In the genomic region with DNA sequence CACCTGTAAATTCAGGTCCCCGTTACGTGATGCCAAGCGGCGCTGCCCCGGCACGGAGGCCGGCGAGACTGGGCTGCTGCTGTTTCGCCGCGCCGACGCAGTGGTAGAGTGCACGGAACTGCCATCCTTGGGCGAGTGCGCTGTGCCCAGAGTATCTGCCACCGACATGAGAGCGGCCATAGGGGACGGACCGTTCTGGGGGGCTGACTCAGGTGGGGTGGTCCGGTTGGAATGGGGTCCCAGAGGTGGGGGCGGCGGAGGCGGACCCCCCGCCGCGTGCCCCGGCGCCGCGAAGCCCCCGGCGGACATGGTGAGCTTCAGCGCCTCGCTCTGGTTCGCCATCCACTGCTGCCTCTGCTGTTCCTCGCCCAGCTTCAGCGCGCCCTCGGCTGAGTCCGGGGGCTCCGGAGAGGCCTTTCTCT, we compare ENCODE assay signal across 8 cellular contexts. TPM values are rescaled to one million over a fixed set of nuclear protein-coding genes. Genes with fewer than 3 reads are reported as not detected.
DNase-seq lines count a peak whose midpoint lies in the region; ATAC-seq lines count a peak whose summit lies in the region.

No MANE protein-coding gene starts in this region.

- H3K27me3 Mint-ChIP-seq in activated naive CD8-positive, alpha-beta T cell treated with anti-CD3 and anti-CD28 coated beads, Interleukin-2, amount 10 ng/mL, durations not matched to agents 7 days and 5 days, result no peaks in the 10 kb centered on the region

- H3K27me3 ChIP-seq in iPS-20b (ENCODE audit: insufficient read depth, low read length) (peaks cover 6% of the 10 kb centered on the region), stomach smooth muscle (ENCODE audit: control insufficient read depth in 1 of 2, insufficient read depth in 2 of 2, low read length in 2 of 2) (no peaks in the 10 kb centered on the region)

- peak overlapping the region; percentile 54 for H3K27ac Mint-ChIP-seq in activated naive CD8-positive, alpha-beta T cell treated with anti-CD3 and anti-CD28 coated beads, Interleukin-2, amount 10 ng/mL, durations not matched to agents 7 days and 5 days

- peaks cover 14% of the 10 kb centered on the region for H3K36me3 Mint-ChIP-seq in activated naive CD8-positive, alpha-beta T cell treated with anti-CD3 and anti-CD28 coated beads, Interleukin-2, amount 10 ng/mL, durations not matched to agents 7 days and 5 days

- H3K9me3 ChIP-seq in iPS-20b (ENCODE audit: insufficient read depth, low read depth, low read length), result no peaks in the 10 kb centered on the region
- H3K9me3 ChIP-seq in stomach smooth muscle (ENCODE audit: control insufficient read depth in 2 of 2, low read length in 2 of 2), result no peaks in the 10 kb centered on the region

- H3K36me3 ChIP-seq in iPS-20b (ENCODE audit: insufficient read depth, low read depth, low read length) (peaks cover 6% of the 10 kb centered on the region; the same call in 1 of the 2 replicates), stomach smooth muscle (ENCODE audit: control insufficient read depth in 2 of 2, insufficient read depth in 2 of 2, low read length in 2 of 2) (peaks cover 0 to 2% of the 10 kb centered on the region in 2 donors)

- H3K4me3 ChIP-seq in iPS-20b (ENCODE audit: low read length) (peak overlapping the region; percentile 76), stomach smooth muscle (ENCODE audit: low read length in 2 of 2) (peak overlapping the region; percentile 86 to 95)

- H3K9ac ChIP-seq in iPS-20b (ENCODE audit: low read depth, low read length) (peak overlapping the region; percentile 74; the same call in 1 of the 2 replicates), stomach smooth muscle (ENCODE audit: low read length in 2 of 2) (peak overlapping the region; percentile 87 to 99)

- H3K4me1 Mint-ChIP-seq in activated naive CD8-positive, alpha-beta T cell treated with anti-CD3 and anti-CD28 coated beads, Interleukin-2, amount 10 ng/mL, durations not matched to agents 7 days and 5 days, result peaks cover 47% of the 10 kb centered on the region

- POLR2A ChIA-PET in activated naive CD8-positive, alpha-beta T cell treated with anti-CD3 and anti-CD28 coated beads, Interleukin-2, amount 10 ng/mL, durations not matched to agents 7 days and 5 days (lab: Charles Lee), result interaction anchor here (2.1 to 18.0 kb wide), 4 partner anchors 16 to 102 kb away, joined by 8 to 238 read pairs (median 76); no protein-coding TSS in a partner anchor

- ATAC-seq in activated naive CD8-positive, alpha-beta T cell treated with anti-CD3 and anti-CD28 coated beads, Interleukin-2, amount 10 ng/mL, durations not matched to agents 7 days and 5 days (ENCODE audit: low read depth), result no peak
- ATAC-seq in GM18867 (IDR thresholded peaks at IDR 0.05; ENCODE audit: unreplicated experiment) (no peak), HG03469 (IDR thresholded peaks at IDR 0.05; ENCODE audit: unreplicated experiment) (no peak)

- H3K4me1 ChIP-seq in iPS-20b (ENCODE audit: insufficient read depth, low read length) (peaks cover 28% of the 10 kb centered on the region), stomach smooth muscle (ENCODE audit: control insufficient read depth, insufficient read depth, low read length) (peaks cover 52% of the 10 kb centered on the region)

- H3K27ac ChIP-seq in iPS-20b (ENCODE audit: low read length) (peak overlapping the region; percentile 6), stomach smooth muscle (ENCODE audit: low read length) (peak overlapping the region; percentile 100)

- peak overlapping the region; percentile 74 for H3K4me3 Mint-ChIP-seq in activated naive CD8-positive, alpha-beta T cell treated with anti-CD3 and anti-CD28 coated beads, Interleukin-2, amount 10 ng/mL, durations not matched to agents 7 days and 5 days

- DNase-seq in NCI-H2227 (lab: John Stamatoyannopoulos, UW; ENCODE audit: unreplicated experiment) (peak; percentile 46), NCI-H2227 treated with DMSO at 0.1 percent for 48 hours (lab: John Stamatoyannopoulos, UW) (no peak), DMS114 treated with DMSO at 0.1 percent for 48 hours (lab: John Stamatoyannopoulos, UW; ENCODE audit: unreplicated experiment) (no peak)
- no peak for DNase-seq in activated naive CD8-positive, alpha-beta T cell treated with anti-CD3 and anti-CD28 coated beads, Interleukin-2, amount 10 ng/mL, durations not matched to agents 7 days and 5 days

- no peaks in the 10 kb centered on the region for H3K9me3 Mint-ChIP-seq in activated naive CD8-positive, alpha-beta T cell treated with anti-CD3 and anti-CD28 coated beads, Interleukin-2, amount 10 ng/mL, durations not matched to agents 7 days and 5 days

RNA-seq across cellular contexts. Expression of a gene that starts 2.8 kb away (rescaled TPM):
- 10 to 100 TPM; 38.5 to 41.0 TPM for total RNA-seq in activated naive CD8-positive, alpha-beta T cell treated with anti-CD3 and anti-CD28 coated beads, Interleukin-2, amount 10 ng/mL, durations not matched to agents 7 days and 5 days
